28 cellular contexts compared by ENCODE assay signal in the genomic region with DNA sequence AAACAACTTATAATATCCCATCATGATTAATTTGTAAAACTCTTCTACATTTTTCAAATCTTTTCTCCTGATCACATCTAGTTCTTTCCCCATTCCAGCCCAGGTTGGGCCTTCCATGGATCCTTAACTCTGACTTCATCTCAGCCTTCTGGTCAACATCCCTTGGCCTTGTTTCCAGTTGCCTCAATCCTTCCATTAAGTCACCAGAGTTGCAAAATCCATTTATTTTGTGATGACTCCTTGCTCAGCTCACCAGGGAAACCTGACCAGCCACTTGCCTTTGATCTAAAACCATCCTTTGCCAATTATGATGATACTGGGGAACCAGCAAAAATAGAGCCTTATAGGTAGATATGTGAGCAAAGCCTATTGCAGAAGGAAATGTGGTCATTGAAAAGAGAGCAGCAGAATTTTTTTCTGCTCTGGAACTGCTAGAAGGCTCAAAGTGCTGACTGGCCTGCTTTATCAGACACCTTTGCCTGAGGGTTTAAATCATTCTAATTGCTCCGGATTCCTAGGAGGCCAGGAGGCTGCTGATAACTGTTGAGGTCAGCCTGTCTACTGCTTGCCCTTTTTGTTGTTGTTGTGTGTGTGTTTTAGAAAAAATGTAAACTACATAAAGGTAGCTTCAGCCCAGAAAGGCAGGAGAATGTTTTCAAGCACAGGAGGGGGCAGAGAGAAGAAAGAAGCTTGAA.
"Had no signal": no experiment of that assay in that cellular context is flagged by ENCODE, and none has a peak within 500 bp of the region (broad histone marks: within the 10 kb centered on the region; RNA-seq: fewer than 3 reads in every experiment).

No MANE protein-coding gene starts in this region.

- H3K36me3 ChIP-seq: ascending aorta, breast epithelium, cardiac muscle cell, colonic mucosa, gastroesophageal sphincter, heart right ventricle had no signal

- H3K27me3 ChIP-seq: ascending aorta, breast epithelium, cardiac muscle cell, colonic mucosa, gastroesophageal sphincter, heart right ventricle had no signal

- H3K4me3 ChIP-seq: ascending aorta, breast epithelium, cardiac muscle cell, colonic mucosa, gastroesophageal sphincter, heart right ventricle had no signal

- DNase-seq: activated CD4-positive, alpha-beta memory T cell treated with anti-CD3 and anti-CD28 coated beads, Interleukin-2, amount 10 ng/mL, durations not matched to agents 7 days and 5 days; activated CD4-positive, alpha-beta T cell treated with anti-CD3 and anti-CD28 coated beads for 1 hour; activated CD4-positive, alpha-beta T cell treated with anti-CD3 and anti-CD28 coated beads for 4 hours; activated CD4-positive, alpha-beta T cell treated with anti-CD3 and anti-CD28 coated beads, Interleukin-2, amount 10 ng/mL, durations not matched to agents 7 days and 5 days; activated CD4-positive, alpha-beta T cell treated with anti-CD3 and anti-CD28 coated beads, Interleukin-2, amount 50 U/mL, for 4 hours; activated CD8-positive, alpha-beta memory T cell treated with anti-CD3 and anti-CD28 coated beads, Interleukin-2, amount 50 U/mL, for 48 hours; activated gamma-delta T cell; activated naive CD4-positive, alpha-beta T cell; activated naive CD4-positive, alpha-beta T cell treated with anti-CD3 and anti-CD28 coated beads, Interleukin-2, amount 10 ng/mL, durations not matched to agents 7 days and 5 days; activated naive CD8-positive, alpha-beta T cell treated with anti-CD3 and anti-CD28 coated beads, Interleukin-2, amount 10 ng/mL, durations not matched to agents 7 days and 5 days; activated T-cell treated with anti-CD3 and anti-CD28 coated beads for 4 hours; activated T-cell treated with anti-CD3 and anti-CD28 coated beads, Interleukin-2, amount 50 U/mL, for 24 hours; activated T-cell treated with anti-CD3 and anti-CD28 coated beads, Interleukin-2, amount 50 U/mL, for 72 hours; central memory CD4-positive, alpha-beta T cell; cerebellar nuclear complex; colonic mucosa; effector CD8-positive, alpha-beta T cell; foreskin fibroblast; heart right ventricle; T-helper 2 cell had no signal

- H3K27ac ChIP-seq: ascending aorta, breast epithelium, cardiac muscle cell, colonic mucosa, gastroesophageal sphincter, heart right ventricle, VCaP had no signal

- ATAC-seq: activated naive CD4-positive, alpha-beta T cell treated with anti-CD3 and anti-CD28 coated beads, Interleukin-2, amount 50 U/mL, for 72 hours; activated T-cell treated with anti-CD3 and anti-CD28 coated beads, Interleukin-2, amount 50 U/mL, for 72 hours; esophagus mucosa; gastroesophageal sphincter; heart right ventricle; WTC11 had no signal

- H3K4me1 ChIP-seq: ascending aorta, breast epithelium, colonic mucosa, gastroesophageal sphincter, heart right ventricle had no signal
